25 cellular contexts compared by ENCODE assay signal in genomic region chr16:26317885-26318284, GRCh38.
"Had no signal": no experiment of that assay in that cellular context is flagged by ENCODE, and none has a peak within 500 bp of the region (broad histone marks: within the 10 kb centered on the region; RNA-seq: fewer than 3 reads in every experiment).

No MANE protein-coding gene starts in this region.

- H3K27ac Mint-ChIP-seq: activated naive CD8-positive, alpha-beta T cell; activated T-helper 2 cell treated with anti-CD3 and anti-CD28 coated beads, Interferon-gamma antibody, Interleukin-2, Interleukin-4, amounts not matched to agents 10 μg/mL and 5 μg/mL and 100 μg/mL, durations not matched to agents 14 hours and 24 hours and 36 hours; dendritic cell treated with granulocyte-macrophage colony-stimulating factor and Interleukin-4, amounts not matched to agents 40 ng/mL and 50 ng/mL, for 4 days; naive thymus-derived CD4-positive, alpha-beta T cell; neural progenitor cell; progenitor cell of endocrine pancreas; stimulated activated naive B cell treated with anti-CD40 and anti-IgM and Interleukin-4, amounts not matched to agents 10 μg/mL and 1 μg/mL and 100 μg/mL, for 72 hours; WTC11 had no signal

- H3K36me3 ChIP-seq: adrenal gland, ascending aorta, brain microvascular endothelial cell, heart right ventricle, left lung, neural progenitor cell, uterus had no signal

- H3K4me3 Mint-ChIP-seq: activated naive CD8-positive, alpha-beta T cell; activated T-cell treated with anti-CD3 and anti-CD28 coated beads, Interleukin-2, amount 50 U/mL, for 4 hours; dendritic cell treated with granulocyte-macrophage colony-stimulating factor and Interleukin-4, amounts not matched to agents 40 ng/mL and 50 ng/mL, for 4 days; naive thymus-derived CD4-positive, alpha-beta T cell; neural progenitor cell; stimulated activated naive B cell treated with anti-CD40 and anti-IgM and Interleukin-4, amounts not matched to agents 10 μg/mL and 1 μg/mL and 100 μg/mL, for 72 hours; WTC11 had no signal

- H3K4me1 Mint-ChIP-seq: naive thymus-derived CD4-positive, alpha-beta T cell; stimulated activated naive B cell treated with anti-CD40 and anti-IgM and Interleukin-4, amounts not matched to agents 10 μg/mL and 1 μg/mL and 100 μg/mL, for 72 hours had no signal

- H2AFZ ChIP-seq: neural progenitor cell had no signal

- H3K36me3 Mint-ChIP-seq: activated naive CD8-positive, alpha-beta T cell; neural progenitor cell; stimulated activated naive B cell treated with anti-CD40 and anti-IgM and Interleukin-4, amounts not matched to agents 10 μg/mL and 1 μg/mL and 100 μg/mL, for 72 hours; WTC11 had no signal

- H3K4me1 ChIP-seq: adrenal gland, ascending aorta, heart right ventricle, left lung, neural progenitor cell, testis, uterus had no signal

- H3K4me3 ChIP-seq: adrenal gland, ascending aorta, heart right ventricle, left lung, lung, neural progenitor cell, testis, uterus had no signal

- H3K9me3 ChIP-seq: adrenal gland, ascending aorta, heart right ventricle, left lung, testis, uterus had no signal

- H3K27me3 ChIP-seq: adrenal gland, ascending aorta, brain microvascular endothelial cell, heart right ventricle, left lung, neural progenitor cell, testis, uterus had no signal

- H3K4me2 ChIP-seq: neural progenitor cell had no signal

- H3K9me3 Mint-ChIP-seq: activated T-cell treated with anti-CD3 and anti-CD28 coated beads, Interleukin-2, amount 50 U/mL, for 4 hours; activated T-helper 2 cell treated with anti-CD3 and anti-CD28 coated beads, Interferon-gamma antibody, Interleukin-2, Interleukin-4, amounts not matched to agents 10 μg/mL and 5 μg/mL and 100 μg/mL, durations not matched to agents 14 hours and 24 hours and 36 hours; dendritic cell treated with granulocyte-macrophage colony-stimulating factor and Interleukin-4, amounts not matched to agents 40 ng/mL and 50 ng/mL, for 4 days; neural progenitor cell had no signal

- H3K27ac ChIP-seq: adrenal gland, ascending aorta, brain microvascular endothelial cell, heart right ventricle, left lung, neural progenitor cell, testis, uterus had no signal

- H3K27me3 Mint-ChIP-seq: dendritic cell treated with granulocyte-macrophage colony-stimulating factor and Interleukin-4, amounts not matched to agents 40 ng/mL and 50 ng/mL, for 4 days had no signal

- H3K9ac ChIP-seq: neural progenitor cell had no signal

- DNase-seq: activated CD4-positive, alpha-beta T cell treated with anti-CD3 and anti-CD28 coated beads, Interleukin-2, amount 50 U/mL, for 48 hours; activated CD8-positive, alpha-beta memory T cell treated with anti-CD3 and anti-CD28 coated beads, Interleukin-2, amount 50 U/mL, for 48 hours; activated naive CD4-positive, alpha-beta T cell; activated T-cell treated with anti-CD3 and anti-CD28 coated beads, Interleukin-2, amount 50 U/mL, for 4 hours; adrenal gland; brain microvascular endothelial cell; effector CD4-positive, alpha-beta T cell; heart right ventricle; kidney; left lung; naive thymus-derived CD4-positive, alpha-beta T cell; stimulated activated CD4-positive, alpha-beta T cell treated with anti-CD3 and anti-CD28 coated beads, Interleukin-2, amount 100 ng/mL, for 48 hours; stimulated activated CD8-positive, alpha-beta memory T cell treated with anti-CD3 and anti-CD28 coated beads, Interleukin-4, amount 100 ng/mL, for 48 hours; stimulated activated naive B cell treated with anti-CD40 and anti-IgM and Interleukin-4, amounts not matched to agents 10 μg/mL and 1 μg/mL and 100 μg/mL, for 72 hours; testis; trophoblast cell; uterus had no signal
